Comparison of ENCODE assay signal across 25 cellular contexts in genomic region chr2:149258531-149258930, GRCh38.
A peak's percentile ranks its signal among the peaks of the same experiment; 100 is the strongest.
DNase-seq lines count a peak whose midpoint lies in the region; ATAC-seq and TF ChIP-seq lines count a peak whose summit lies in the region.
"Had no signal": no experiment of that assay in that cellular context is flagged by ENCODE, and none has a peak within 500 bp of the region (broad histone marks: within the 10 kb centered on the region; RNA-seq: fewer than 3 reads in every experiment).

No MANE protein-coding gene starts in this region.

- H3K4me3 Mint-ChIP-seq in neural crest cell = no peak overlapping the region
- H3K4me3 Mint-ChIP-seq: activated naive CD8-positive, alpha-beta T cell treated with anti-CD3 and anti-CD28 coated beads, Interleukin-2, amount 10 ng/mL, durations not matched to agents 7 days and 5 days; activated T-helper 1 cell treated with anti-CD3 and anti-CD28 coated beads, Interleukin-12 subunit alpha, Interleukin-12 subunit beta, Interleukin-2, Interleukin-4 antibody, amounts not matched to agents 30 ng/mL and 10 ng/mL and 1 ng/mL, durations not matched to agents 14 hours and 24 hours and 36 hours; brain; mesothelial cell of epicardium had no signal

- no peaks in the 10 kb centered on the region for H3K4me1 ChIP-seq in left lung
- H3K4me1 ChIP-seq: BE2C, gastrocnemius medialis, SJSA1, uterus had no signal

- TF ChIP-seq CTCF in LNCaP clone FGC (IDR thresholded peaks at IDR 0.05; ENCODE audit: control insufficient read depth, extremely low read depth, insufficient read depth) (peak; percentile 43), epithelial cell of esophagus (IDR thresholded peaks at IDR 0.05; ENCODE audit: insufficient read depth, low read depth, low read length, missing control alignments) (peak; percentile 55), neural crest cell (conservative IDR thresholded peaks at IDR 0.05) (peak; percentile 26), left lung (IDR thresholded peaks at IDR 0.05) (no peak)

- H3K9me3 ChIP-seq in left lung = peaks cover 0 to 6% of the 10 kb centered on the region in 2 donors
- H3K9me3 ChIP-seq: BE2C, Caco-2, gastrocnemius medialis, SJSA1, uterus had no signal

- H3K27ac Mint-ChIP-seq in neural crest cell (ENCODE audit: unreplicated experiment) = no peak overlapping the region
- H3K27ac Mint-ChIP-seq: activated naive CD8-positive, alpha-beta T cell treated with anti-CD3 and anti-CD28 coated beads, Interleukin-2, amount 10 ng/mL, durations not matched to agents 7 days and 5 days; activated T-helper 1 cell treated with anti-CD3 and anti-CD28 coated beads, Interleukin-12 subunit alpha, Interleukin-12 subunit beta, Interleukin-2, Interleukin-4 antibody, amounts not matched to agents 30 ng/mL and 10 ng/mL and 1 ng/mL, durations not matched to agents 14 hours and 24 hours and 36 hours; brain; mesothelial cell of epicardium had no signal

- intact Hi-C loops in left lung (cut with DNase I) = no loop called here

- H3K27me3 Mint-ChIP-seq in neural crest cell (ENCODE audit: low read depth) = no peaks in the 10 kb centered on the region

- no peak overlapping the region for H3K27ac ChIP-seq in left lung
- H3K27ac ChIP-seq: gastrocnemius medialis, KMS-11, SJSA1, uterus had no signal

- peaks cover 0 to 6% of the 10 kb centered on the region in 2 donors for H3K27me3 ChIP-seq in left lung
- H3K27me3 ChIP-seq: BE2C, gastrocnemius medialis, uterus had no signal

- peaks cover 9% of the 10 kb centered on the region for H3K9me3 Mint-ChIP-seq in neural crest cell

- ATAC-seq in HG02973 (IDR thresholded peaks at IDR 0.05; ENCODE audit: unreplicated experiment) = no peak
- ATAC-seq in left lung = no peak
- ATAC-seq: gastrocnemius medialis, left cardiac atrium had no signal

- H3K4me3 ChIP-seq in LNCaP clone FGC (ENCODE audit: low read depth, low read length) (no peak overlapping the region), epithelial cell of esophagus (ENCODE audit: low read length) (no peak overlapping the region), left lung (no peak overlapping the region)
- H3K4me3 ChIP-seq: gastrocnemius medialis, SJSA1, uterus had no signal

- H3K36me3 Mint-ChIP-seq in neural crest cell (ENCODE audit: low read depth) = no peaks in the 10 kb centered on the region
- H3K36me3 Mint-ChIP-seq: activated naive CD8-positive, alpha-beta T cell treated with anti-CD3 and anti-CD28 coated beads, Interleukin-2, amount 10 ng/mL, durations not matched to agents 7 days and 5 days; brain had no signal

- H3K4me1 Mint-ChIP-seq in neural crest cell = peaks cover 8% of the 10 kb centered on the region
- H3K4me1 Mint-ChIP-seq: activated naive CD8-positive, alpha-beta T cell treated with anti-CD3 and anti-CD28 coated beads, Interleukin-2, amount 10 ng/mL, durations not matched to agents 7 days and 5 days had no signal

- DNase-seq in DMS53 (lab: John Stamatoyannopoulos, UW) = peak; percentile 0
- no peak for DNase-seq in DMS53 treated with DMSO at 0.1 percent for 48 hours (lab: John Stamatoyannopoulos, UW; ENCODE audit: unreplicated experiment)
- DNase-seq in LNCaP clone FGC (ENCODE audit: low read depth) = peak; percentile 19
- peak; percentile 27 for DNase-seq in epithelial cell of esophagus (ENCODE audit: low read depth)
- no peak for DNase-seq in neural crest cell (ENCODE audit: low read depth, low spot score)
- DNase-seq in left lung = no peak
- DNase-seq in NCI-H345 treated with DMSO at 0.1 percent for 48 hours (lab: John Stamatoyannopoulos, UW; ENCODE audit: unreplicated experiment) = no peak
- DNase-seq: 8988T; activated CD4-positive, CD25-positive, alpha-beta regulatory T cell treated with anti-CD3 and anti-CD28 coated beads, Interleukin-2, amount 50 U/mL, for 72 hours; activated naive CD8-positive, alpha-beta T cell treated with anti-CD3 and anti-CD28 coated beads, Interleukin-2, amount 10 ng/mL, durations not matched to agents 7 days and 5 days; BE2C; Caco-2; gastrocnemius medialis; left cardiac atrium; NCI-H1092; NCI-H748 treated with DMSO at 0.1 percent for 48 hours; substantia nigra; T-helper 9 cell; uterus had no signal

- no peaks in the 10 kb centered on the region for H3K36me3 ChIP-seq in left lung
- H3K36me3 ChIP-seq: BE2C, gastrocnemius medialis, SJSA1, uterus had no signal

Comparison
In these comparisons a context has a peak if more than half of its experiments do, and no peak if none do; other contexts are left out.
1. DNase-seq: peak in DMS53 (single experiment), LNCaP clone FGC (single experiment) and epithelial cell of esophagus (single experiment); none in DMS53 treated with DMSO at 0.1 percent for 48 hours (single experiment), neural crest cell (single experiment), left lung (0 of 2) and NCI-H345 treated with DMSO at 0.1 percent for 48 hours (single experiment).
2. CTCF ChIP-seq: peak in LNCaP clone FGC (single experiment), epithelial cell of esophagus (single experiment) and neural crest cell (single experiment); none in left lung (0 of 2).